ENCODE assay signal across 20 cellular contexts in genomic region chr19:49882643-49883042, GRCh38. TPM values are rescaled to one million over a fixed set of nuclear protein-coding genes. Genes with fewer than 3 reads are reported as not detected.
DNase-seq lines count a peak whose midpoint lies in the region; ATAC-seq, FAIRE-seq and TF ChIP-seq lines count a peak whose summit lies in the region.
"Had no signal": no experiment of that assay in that cellular context is flagged by ENCODE, and none has a peak within 500 bp of the region (broad histone marks: within the 10 kb centered on the region; RNA-seq: fewer than 3 reads in every experiment).

No MANE protein-coding gene starts in this region.

- no peak overlapping the region for H3K27ac ChIP-seq in K562 (ENCODE audit: extremely low read depth, low read depth, low read length)
- H3K27ac ChIP-seq: BLaER1 treated with 17β-estradiol and CSF1 and Interleukin-3, amounts not matched to agents 10 nM and 100 nM; HL-60 had no signal

- FAIRE-seq in K562 (lab: Jason Lieb, UNC) = no peak
- FAIRE-seq: D721Med, G401.6, GM12891, GM19239, H1 had no signal

- no peak overlapping the region for H3K4me2 ChIP-seq in K562 (ENCODE audit: insufficient read depth, low read length)

- DNase-seq in CD14-positive monocyte (ENCODE audit: low spot score) (peak; percentile 44), K562 (ENCODE audit: extremely low read depth in 1 of 4, low spot score in 3 of 4) (no peak), neural crest cell (ENCODE audit: low read depth, low spot score) (no peak), SIG-M5 (lab: John Stamatoyannopoulos, UW) (no peak), NCI-H2196 (lab: John Stamatoyannopoulos, UW; ENCODE audit: unreplicated experiment) (no peak)
- no peak for DNase-seq in stimulated activated naive B cell treated with anti-CD40 and anti-IgM and Interleukin-4, amounts not matched to agents 10 μg/mL and 1 μg/mL and 100 μg/mL, for 72 hours
- DNase-seq: 8988T; CD4-positive, CD25-positive, alpha-beta regulatory T cell; CD8-positive, alpha-beta memory T cell; IMR-90 had no signal

- TF ChIP-seq RAD21 in K562 (CRISPR knock-in tag; conservative IDR thresholded peaks at IDR 0.05 in 1 of 2, IDR thresholded peaks at IDR 0.05 in 1 of 2) = no peak

- BruUV-seq in K562 (replicated peaks; lab: Mats Ljungman, UMichigan) = no TSS peak

- TF ChIP-seq CTCF in CD14-positive monocyte (IDR thresholded peaks at IDR 0.05) = no peak
- TF ChIP-seq CTCF in K562 (IDR thresholded peaks at IDR 0.05 in 2 of 3, conservative IDR thresholded peaks at IDR 0.05 in 1 of 3; ENCODE audit: insufficient read depth in 2 of 3, low read depth in 1 of 3, low read length in 3 of 3) = no peak
- TF ChIP-seq CTCF in neural crest cell (conservative IDR thresholded peaks at IDR 0.05) = no peak

- TF ChIP-seq POLR2A in K562 (conservative IDR thresholded peaks at IDR 0.05) = no peak

- in situ Hi-C loops in K562 (cut with MboI) = no loop called here

- peaks cover 55% of the 10 kb centered on the region for H3K36me3 ChIP-seq in K562 (ENCODE audit: control insufficient read depth, insufficient read depth, low read length)

- no peaks in the 10 kb centered on the region for H3K27me3 ChIP-seq in K562 (ENCODE audit: control insufficient read depth in 2 of 2, insufficient read depth in 2 of 2, low read length in 2 of 2)
- H3K27me3 ChIP-seq: BLaER1 treated with 17β-estradiol and CSF1 and Interleukin-3, amounts not matched to agents 10 nM and 100 nM had no signal

- ATAC-seq in K562 = no peak
- no peak for ATAC-seq in stimulated activated naive B cell treated with anti-CD40 and anti-IgM and Interleukin-4, amounts not matched to agents 10 μg/mL and 1 μg/mL and 100 μg/mL, for 72 hours (replicated peaks)
- ATAC-seq in HG03139 (IDR thresholded peaks at IDR 0.05; ENCODE audit: unreplicated experiment) = no peak

- WGBS in K562 (ENCODE audit: insufficient coverage, low coverage, missing lambda C conversion rate) = 100% methylated on average over 8 of the region's 14 CpGs

- H3K9me1 ChIP-seq in K562 (ENCODE audit: control insufficient read depth, insufficient read depth, low read length) = no peaks in the 10 kb centered on the region

- H3K4me3 Mint-ChIP-seq in CD14-positive monocyte (no peak overlapping the region), neural crest cell (peak overlapping the region; percentile 49)
- no peak overlapping the region for H3K4me3 Mint-ChIP-seq in stimulated activated naive B cell treated with anti-CD40 and anti-IgM and Interleukin-4, amounts not matched to agents 10 μg/mL and 1 μg/mL and 100 μg/mL, for 72 hours
- H3K4me3 Mint-ChIP-seq: B cell had no signal

- H3K79me2 ChIP-seq in K562 (ENCODE audit: control insufficient read depth, insufficient read depth, low read length) = peaks cover 4% of the 10 kb centered on the region

- H3K27ac Mint-ChIP-seq in CD14-positive monocyte = peak overlapping the region in 1 of 7 donors; percentile 11
- H3K27ac Mint-ChIP-seq in neural crest cell (ENCODE audit: unreplicated experiment) = no peak overlapping the region
- H3K27ac Mint-ChIP-seq in stimulated activated naive B cell treated with anti-CD40 and anti-IgM and Interleukin-4, amounts not matched to agents 10 μg/mL and 1 μg/mL and 100 μg/mL, for 72 hours = peak overlapping the region; percentile 73
- H3K27ac Mint-ChIP-seq: B cell had no signal

- H2AFZ ChIP-seq in K562 (ENCODE audit: low read depth, low read length) = no peak overlapping the region

- H3K36me3 Mint-ChIP-seq in CD14-positive monocyte = peaks cover 67 to 68% of the 10 kb centered on the region in 2 donors
- H3K36me3 Mint-ChIP-seq in neural crest cell (ENCODE audit: low read depth) = peaks cover 22% of the 10 kb centered on the region
- peaks cover 69 to 87% of the 10 kb centered on the region in 2 donors for H3K36me3 Mint-ChIP-seq in stimulated activated naive B cell treated with anti-CD40 and anti-IgM and Interleukin-4, amounts not matched to agents 10 μg/mL and 1 μg/mL and 100 μg/mL, for 72 hours

- POLR2A ChIA-PET in K562 (lab: Yijun Ruan, JAX) = no interaction called here

- no peak for TF ChIP-seq EP300 in K562 (IDR thresholded peaks at IDR 0.05; ENCODE audit: low read length)

- H3K9me3 Mint-ChIP-seq in CD14-positive monocyte (peaks cover 0 to 4% (median 0%) of the 10 kb centered on the region in 7 donors), neural crest cell (no peaks in the 10 kb centered on the region)
- H3K9me3 Mint-ChIP-seq in stimulated activated naive B cell treated with anti-CD40 and anti-IgM and Interleukin-4, amounts not matched to agents 10 μg/mL and 1 μg/mL and 100 μg/mL, for 72 hours = peaks cover 0 to 2% of the 10 kb centered on the region in 2 donors
- H3K9me3 Mint-ChIP-seq: CD4-positive, CD25-positive, alpha-beta regulatory T cell; CD8-positive, alpha-beta memory T cell had no signal

- H3K27me3 Mint-ChIP-seq in CD14-positive monocyte (ENCODE audit: low read depth in 3 of 3) (peaks cover 0 to 5% (median 2%) of the 10 kb centered on the region in 3 donors), neural crest cell (ENCODE audit: low read depth) (no peaks in the 10 kb centered on the region)
- no peaks in the 10 kb centered on the region for H3K27me3 Mint-ChIP-seq in stimulated activated naive B cell treated with anti-CD40 and anti-IgM and Interleukin-4, amounts not matched to agents 10 μg/mL and 1 μg/mL and 100 μg/mL, for 72 hours
- H3K27me3 Mint-ChIP-seq: B cell; CD4-positive, CD25-positive, alpha-beta regulatory T cell had no signal

- no peaks in the 10 kb centered on the region for H3K9me3 ChIP-seq in K562 (replicated peaks; ENCODE audit: control insufficient read depth, insufficient read depth, low read depth, low read length)
- H3K9me3 ChIP-seq: HAP-1 had no signal

- CTCF ChIA-PET in K562 (lab: Yijun Ruan, JAX; ENCODE audit: low intra/inter-chr PET ratio) = no interaction called here

- no peaks in the 10 kb centered on the region for H4K20me1 ChIP-seq in K562 (replicated peaks; ENCODE audit: control insufficient read depth, insufficient read depth, low read length)

- H3K4me1 Mint-ChIP-seq in CD14-positive monocyte = peaks cover 16% of the 10 kb centered on the region
- peaks cover 14% of the 10 kb centered on the region for H3K4me1 Mint-ChIP-seq in neural crest cell
- H3K4me1 Mint-ChIP-seq in stimulated activated naive B cell treated with anti-CD40 and anti-IgM and Interleukin-4, amounts not matched to agents 10 μg/mL and 1 μg/mL and 100 μg/mL, for 72 hours = peaks cover 37 to 86% of the 10 kb centered on the region in 2 donors

- peaks cover 6 to 61% of the 10 kb centered on the region in 2 experiments; a peak in 3 of 5 replicates for H3K4me1 ChIP-seq in K562 (replicated peaks in 1 of 2; ENCODE audit: control insufficient read depth in 2 of 2, insufficient read depth in 2 of 2, low read length in 2 of 2)

- intact Hi-C loops in CD14-positive monocyte (cut with micrococcal nuclease) = no loop called here
- intact Hi-C loops in K562 (cut with micrococcal nuclease) = no loop called here

- H3K4me3 ChIP-seq in K562 = no peak overlapping the region
- H3K4me3 ChIP-seq: BLaER1 treated with 17β-estradiol and CSF1 and Interleukin-3, amounts not matched to agents 10 nM and 100 nM; HAP-1 had no signal

- no peak overlapping the region for H3K9ac ChIP-seq in K562 (ENCODE audit: insufficient read depth in 1 of 2, low read depth in 2 of 2, low read length in 2 of 2)

RNA-seq across cellular contexts. Expression of gene TBC1D17, which starts 5.1 kb away (rescaled TPM):
- 1 to 10 TPM; 3.1 to 4.5 TPM for polyA plus RNA-seq in CD14-positive monocyte
- 34.8 and 78.7 TPM in 2 replicates for total RNA-seq in K562 (2011; cell fraction: chromatin; rRNA removed; ENCODE audit: low replicate concordance)
- 40.9 and 43.4 TPM in 2 replicates for total RNA-seq in K562 (2011; cell fraction: nucleolus; rRNA removed)
- total RNA-seq in K562 (2011; cell fraction: nucleoplasm; rRNA removed) = 33.2 and 34.5 TPM in 2 replicates
- 3.8 and 6.8 TPM in 2 replicates for total RNA-seq in K562 (2014; rRNA removed)
- total RNA-seq in K562 (2014; rRNA removed; fragmentation: Illumina TruSeq; extraction: Trizol) = 2.6 and 3.2 TPM in 2 replicates
- 2.4 and 3.5 TPM in 2 replicates for total RNA-seq in K562 (2015; rRNA removed; fragmentation: Illumina TruSeq; extraction: Trizol)
- 14.2 and 16.0 TPM in 2 replicates for total RNA-seq in K562 (2021)
- polyA plus RNA-seq in K562 (2011; rRNA removed) = 7.4 and 10.5 TPM in 2 replicates
- 8.7 and 14.7 TPM in 2 replicates for polyA plus RNA-seq in K562 (2011; cell fraction: cytosol; rRNA removed)
- polyA plus RNA-seq in K562 (2011; cell fraction: nucleus; rRNA removed) = 33.2 and 48.4 TPM in 2 replicates
- 15.8 and 16.9 TPM in 2 replicates for polyA plus RNA-seq in K562 (2012)
- polyA plus RNA-seq in K562 (2014; fragmentation: Illumina TruSeq; extraction: Trizol) = 8.7 and 11.7 TPM in 2 replicates
- under 1 TPM; 0.42 to 0.46 TPM for polyA plus RNA-seq in K562 (2014; fragmentation: Nextera tagmentation; extraction: Ambion mirVana)
- 14.7 and 18.2 TPM in 2 replicates for polyA plus RNA-seq in K562 (2014; rRNA removed)
- 5.7 and 7.2 TPM in 2 replicates for polyA minus RNA-seq in K562 (2011; rRNA and poly(A)+ RNA removed)
- 9.1 and 9.2 TPM in 2 replicates for polyA minus RNA-seq in K562 (2011; cell fraction: cytosol; rRNA and poly(A)+ RNA removed)
- 12.3 and 15.3 TPM in 2 replicates for polyA minus RNA-seq in K562 (2011; cell fraction: nucleus; rRNA and poly(A)+ RNA removed)
- total RNA-seq in neural crest cell = 30.5 and 34.5 TPM in 2 replicates

RNA-seq across cellular contexts. Expression of gene AKT1S1, which starts 5.5 kb away (rescaled TPM):
- 1 to 10 TPM; 5.4 to 6.6 TPM for polyA plus RNA-seq in CD14-positive monocyte
- total RNA-seq in K562 (2011; cell fraction: chromatin; rRNA removed; ENCODE audit: low replicate concordance) = 24.5 and 49.9 TPM in 2 replicates
- total RNA-seq in K562 (2011; cell fraction: nucleolus; rRNA removed) = 34.3 and 39.9 TPM in 2 replicates
- total RNA-seq in K562 (2011; cell fraction: nucleoplasm; rRNA removed) = 26.9 and 29.9 TPM in 2 replicates
- total RNA-seq in K562 (2014; rRNA removed) = 25.7 and 33.8 TPM in 2 replicates
- 5.7 and 6.9 TPM in 2 replicates for total RNA-seq in K562 (2014; rRNA removed; fragmentation: Illumina TruSeq; extraction: Trizol)
- 13.5 and 14.4 TPM in 2 replicates for total RNA-seq in K562 (2015; rRNA removed; fragmentation: Illumina TruSeq; extraction: Trizol)
- 50.1 and 50.3 TPM in 2 replicates for total RNA-seq in K562 (2021)
- polyA plus RNA-seq in K562 (2011; rRNA removed) = 17.1 and 22.4 TPM in 2 replicates
- polyA plus RNA-seq in K562 (2011; cell fraction: cytosol; rRNA removed) = 34.5 and 68.9 TPM in 2 replicates
- polyA plus RNA-seq in K562 (2011; cell fraction: nucleus; rRNA removed) = 33.2 and 55.4 TPM in 2 replicates
- 31.8 and 37.6 TPM in 2 replicates for polyA plus RNA-seq in K562 (2012)
- 39.0 and 40.7 TPM in 2 replicates for polyA plus RNA-seq in K562 (2014; fragmentation: Illumina TruSeq; extraction: Trizol)
- 1 to 10 TPM; 1.2 TPM for polyA plus RNA-seq in K562 (2014; fragmentation: Nextera tagmentation; extraction: Ambion mirVana)
- polyA plus RNA-seq in K562 (2014; rRNA removed) = 38.2 and 45.4 TPM in 2 replicates
- polyA minus RNA-seq in K562 (2011; rRNA and poly(A)+ RNA removed) = 7.8 and 10.3 TPM in 2 replicates
- polyA minus RNA-seq in K562 (2011; cell fraction: cytosol; rRNA and poly(A)+ RNA removed) = 17.4 and 21.4 TPM in 2 replicates
- polyA minus RNA-seq in K562 (2011; cell fraction: nucleus; rRNA and poly(A)+ RNA removed) = 18.2 and 22.4 TPM in 2 replicates
- total RNA-seq in neural crest cell = 38.6 and 39.6 TPM in 2 replicates

RNA-seq across cellular contexts. Expression of gene IL4I1, which starts 14.0 kb away (rescaled TPM):
- polyA plus RNA-seq in CD14-positive monocyte (1 to 10 TPM; 7.0 to 7.6 TPM), K562 (2011; rRNA removed) (0.06 and 0.31 TPM in 2 replicates), K562 (2014; fragmentation: Illumina TruSeq; extraction: Trizol) (0.15 TPM in 1 of 2 replicates, not detected in the other), K562 (2014; fragmentation: Nextera tagmentation; extraction: Ambion mirVana) (under 1 TPM in 1 of 2 experiments, not detected in 1; 0.13 TPM), K562 (2014; rRNA removed) (0.09 and 0.44 TPM in 2 replicates)
- total RNA-seq in K562 (2011; cell fraction: chromatin; rRNA removed; ENCODE audit: low replicate concordance) = 0.93 TPM in 1 of 2 replicates, not detected in the other
- total RNA-seq in K562 (2011; cell fraction: nucleolus; rRNA removed) = 1.8 TPM in 2 replicates
- 0.37 and 0.46 TPM in 2 replicates for total RNA-seq in K562 (2011; cell fraction: nucleoplasm; rRNA removed)
- total RNA-seq in K562 (2014; rRNA removed) (0.90 and 0.95 TPM in 2 replicates), K562 (2014; rRNA removed; fragmentation: Illumina TruSeq; extraction: Trizol) (0.33 TPM in 1 of 2 replicates, not detected in the other), K562 (2015; rRNA removed; fragmentation: Illumina TruSeq; extraction: Trizol) (0.19 and 0.43 TPM in 2 replicates), K562 (2021) (0.55 and 0.76 TPM in 2 replicates), neural crest cell (0.12 and 0.41 TPM in 2 replicates)
- polyA plus RNA-seq in K562 (2011; cell fraction: cytosol; rRNA removed) = 0.04 and 0.36 TPM in 2 replicates
- polyA plus RNA-seq in K562 (2011; cell fraction: nucleus; rRNA removed) = 0.24 and 0.27 TPM in 2 replicates
- 0.50 and 0.56 TPM in 2 replicates for polyA plus RNA-seq in K562 (2012)
- polyA minus RNA-seq in K562 (2011; rRNA and poly(A)+ RNA removed) = 0.11 TPM in 1 of 2 replicates, not detected in the other
- polyA minus RNA-seq in K562 (2011; cell fraction: cytosol; rRNA and poly(A)+ RNA removed) = 0.67 and 0.73 TPM in 2 replicates
- polyA minus RNA-seq in K562 (2011; cell fraction: nucleus; rRNA and poly(A)+ RNA removed) = 0.67 and 0.81 TPM in 2 replicates

RNA-seq across cellular contexts. Expression of gene PNKP, which starts 15.3 kb away (rescaled TPM):
- polyA plus RNA-seq in CD14-positive monocyte (10 to 100 TPM; 23.0 to 30.2 TPM), K562 (2011; rRNA removed) (13.7 and 21.3 TPM in 2 replicates), K562 (2014; fragmentation: Illumina TruSeq; extraction: Trizol) (26.7 and 30.0 TPM in 2 replicates), K562 (2014; fragmentation: Nextera tagmentation; extraction: Ambion mirVana) (1 to 10 TPM; 2.8 to 3.1 TPM), K562 (2014; rRNA removed) (64.0 and 71.3 TPM in 2 replicates)
- 168 and 404 TPM in 2 replicates for total RNA-seq in K562 (2011; cell fraction: chromatin; rRNA removed; ENCODE audit: low replicate concordance)
- total RNA-seq in K562 (2011; cell fraction: nucleolus; rRNA removed) = 252 and 258 TPM in 2 replicates
- total RNA-seq in K562 (2011; cell fraction: nucleoplasm; rRNA removed) = 178 and 185 TPM in 2 replicates
- total RNA-seq in K562 (2014; rRNA removed) (56.0 and 59.3 TPM in 2 replicates), K562 (2014; rRNA removed; fragmentation: Illumina TruSeq; extraction: Trizol) (12.3 and 18.1 TPM in 2 replicates), K562 (2015; rRNA removed; fragmentation: Illumina TruSeq; extraction: Trizol) (25.3 and 29.4 TPM in 2 replicates), K562 (2021) (84.9 and 85.4 TPM in 2 replicates), neural crest cell (131 and 135 TPM in 2 replicates)
- polyA plus RNA-seq in K562 (2011; cell fraction: cytosol; rRNA removed) = 12.2 and 25.9 TPM in 2 replicates
- polyA plus RNA-seq in K562 (2011; cell fraction: nucleus; rRNA removed) = 123 and 164 TPM in 2 replicates
- polyA plus RNA-seq in K562 (2012) = 56.7 and 64.2 TPM in 2 replicates
- polyA minus RNA-seq in K562 (2011; rRNA and poly(A)+ RNA removed) = 6.7 and 8.2 TPM in 2 replicates
- polyA minus RNA-seq in K562 (2011; cell fraction: cytosol; rRNA and poly(A)+ RNA removed) = 22.8 and 136 TPM in 2 replicates
- 48.2 and 49.9 TPM in 2 replicates for polyA minus RNA-seq in K562 (2011; cell fraction: nucleus; rRNA and poly(A)+ RNA removed)

RNA-seq across cellular contexts. Expression of gene PTOV1, which starts 31.7 kb away (rescaled TPM):
- 10 to 100 TPM; 18.3 to 31.2 TPM for polyA plus RNA-seq in CD14-positive monocyte
- 128 and 364 TPM in 2 replicates for total RNA-seq in K562 (2011; cell fraction: chromatin; rRNA removed; ENCODE audit: low replicate concordance)
- total RNA-seq in K562 (2011; cell fraction: nucleolus; rRNA removed) = 274 and 281 TPM in 2 replicates
- total RNA-seq in K562 (2011; cell fraction: nucleoplasm; rRNA removed) = 195 and 218 TPM in 2 replicates
- total RNA-seq in K562 (2014; rRNA removed) = 61.3 and 79.5 TPM in 2 replicates
- total RNA-seq in K562 (2014; rRNA removed; fragmentation: Illumina TruSeq; extraction: Trizol) = 14.0 and 23.3 TPM in 2 replicates
- 43.5 and 44.6 TPM in 2 replicates for total RNA-seq in K562 (2015; rRNA removed; fragmentation: Illumina TruSeq; extraction: Trizol)
- total RNA-seq in K562 (2021) = 156 and 169 TPM in 2 replicates
- polyA plus RNA-seq in K562 (2011; rRNA removed) = 33.0 and 58.6 TPM in 2 replicates
- polyA plus RNA-seq in K562 (2011; cell fraction: cytosol; rRNA removed) = 39.8 and 67.6 TPM in 2 replicates
- polyA plus RNA-seq in K562 (2011; cell fraction: nucleus; rRNA removed) = 302 and 359 TPM in 2 replicates
- polyA plus RNA-seq in K562 (2012) = 104 and 153 TPM in 2 replicates
- 61.7 and 81.3 TPM in 2 replicates for polyA plus RNA-seq in K562 (2014; fragmentation: Illumina TruSeq; extraction: Trizol)
- polyA plus RNA-seq in K562 (2014; fragmentation: Nextera tagmentation; extraction: Ambion mirVana) = 1 to 10 TPM; 4.9 to 9.3 TPM
- polyA plus RNA-seq in K562 (2014; rRNA removed) = 68.1 and 75.0 TPM in 2 replicates
- polyA minus RNA-seq in K562 (2011; rRNA and poly(A)+ RNA removed) = 22.8 and 25.3 TPM in 2 replicates
- polyA minus RNA-seq in K562 (2011; cell fraction: cytosol; rRNA and poly(A)+ RNA removed) = 60.9 and 84.8 TPM in 2 replicates
- polyA minus RNA-seq in K562 (2011; cell fraction: nucleus; rRNA and poly(A)+ RNA removed) = 81.6 and 99.6 TPM in 2 replicates
- 453 and 466 TPM in 2 replicates for total RNA-seq in neural crest cell
